In genomic region chr6:169939554-169940164, GRCh38 we compare ENCODE assay signal across 18 cellular contexts.
"Had no signal": no experiment of that assay in that cellular context is flagged by ENCODE, and none has a peak within 500 bp of the region (broad histone marks: within the 10 kb centered on the region; RNA-seq: fewer than 3 reads in every experiment).

No MANE protein-coding gene starts in this region.

- H3K36me3 ChIP-seq: pancreas, tibial artery, upper lobe of right lung had no signal

- H3K4me1 Mint-ChIP-seq: central memory CD8-positive, alpha-beta T cell; immature natural killer cell; naive B cell; stimulated activated memory B cell treated with anti-CD40 and anti-IgM and Interleukin-4, amounts not matched to agents 10 μg/mL and 1 μg/mL and 100 μg/mL, for 72 hours had no signal

- H3K36me3 Mint-ChIP-seq: immature natural killer cell; stimulated activated memory B cell treated with anti-CD40 and anti-IgM and Interleukin-4, amounts not matched to agents 10 μg/mL and 1 μg/mL and 100 μg/mL, for 72 hours had no signal

- H3K9me3 ChIP-seq: pancreas, upper lobe of right lung had no signal

- H3K27ac Mint-ChIP-seq: immature natural killer cell; naive B cell; stimulated activated memory B cell treated with anti-CD40 and anti-IgM and Interleukin-4, amounts not matched to agents 10 μg/mL and 1 μg/mL and 100 μg/mL, for 72 hours; stimulated activated naive CD8-positive, alpha-beta T cell treated with anti-CD3 and anti-CD28 coated beads, Interleukin-15, Interleukin-2, amounts not matched to agents 100 ng/mL and 50 ng/mL, for 24 hours had no signal

- H3K4me3 ChIP-seq: dorsolateral prefrontal cortex, pancreas, smooth muscle cell, tibial artery, upper lobe of right lung had no signal

- DNase-seq: cortex of kidney; dorsolateral prefrontal cortex; effector CD8-positive, alpha-beta T cell; immature natural killer cell; kidney; left colon; mesendoderm; naive B cell; nucleus accumbens; stimulated activated CD4-positive, alpha-beta T cell treated with anti-CD3 and anti-CD28 coated beads, Interleukin-4, amount 100 ng/mL, for 1 hour; tibial artery; upper lobe of right lung had no signal

- FAIRE-seq: frontal cortex, kidney, pancreas had no signal

- H3K4me2 ChIP-seq: smooth muscle cell had no signal

- H3K4me3 Mint-ChIP-seq: central memory CD8-positive, alpha-beta T cell; immature natural killer cell; naive B cell; stimulated activated memory B cell treated with anti-CD40 and anti-IgM and Interleukin-4, amounts not matched to agents 10 μg/mL and 1 μg/mL and 100 μg/mL, for 72 hours; stimulated activated naive CD8-positive, alpha-beta T cell treated with anti-CD3 and anti-CD28 coated beads, Interleukin-15, Interleukin-2, amounts not matched to agents 100 ng/mL and 50 ng/mL, for 24 hours had no signal

- H3K27ac ChIP-seq: dorsolateral prefrontal cortex, pancreas, tibial artery, upper lobe of right lung had no signal

- H3K27me3 Mint-ChIP-seq: stimulated activated naive CD8-positive, alpha-beta T cell treated with anti-CD3 and anti-CD28 coated beads, Interleukin-15, Interleukin-2, amounts not matched to agents 100 ng/mL and 50 ng/mL, for 24 hours had no signal

- H3K4me1 ChIP-seq: tibial artery had no signal

- H3K27me3 ChIP-seq: pancreas had no signal

- ATAC-seq: left colon; pancreas; stimulated activated memory B cell treated with anti-CD40 and anti-IgM and Interleukin-4, amounts not matched to agents 10 μg/mL and 1 μg/mL and 100 μg/mL, for 72 hours; upper lobe of right lung had no signal
